In genomic region chr14:91835920-91836843, GRCh38 we compare ENCODE assay signal across 8 cellular contexts. TPM values are rescaled to one million over a fixed set of nuclear protein-coding genes. Genes with fewer than 3 reads are reported as not detected.
A peak's percentile ranks its signal among the peaks of the same experiment; 100 is the strongest.
DNase-seq lines count a peak whose midpoint lies in the region; ATAC-seq and TF ChIP-seq lines count a peak whose summit lies in the region.

No MANE protein-coding gene starts in this region.

- H3K36me3 Mint-ChIP-seq in activated naive CD8-positive, alpha-beta T cell, result peaks cover 9% of the 10 kb centered on the region

- no peaks in the 10 kb centered on the region for H3K9me3 ChIP-seq in RWPE2 (ENCODE audit: severe bottlenecking)
- H3K9me3 ChIP-seq in iPS-18a (ENCODE audit: control insufficient read depth, low read depth, low read length), result no peaks in the 10 kb centered on the region

- peak; percentile 92 for ATAC-seq in RWPE2 (ENCODE audit: low read depth)

- H3K4me1 Mint-ChIP-seq in activated naive CD8-positive, alpha-beta T cell (ENCODE audit: low read depth), result peaks cover 71% of the 10 kb centered on the region

- no peaks in the 10 kb centered on the region for H3K36me3 ChIP-seq in RWPE2 (ENCODE audit: low read depth)
- H3K36me3 ChIP-seq in iPS-18a (ENCODE audit: control insufficient read depth, low read depth, low read length), result no peaks in the 10 kb centered on the region

- H3K27ac Mint-ChIP-seq in activated naive CD8-positive, alpha-beta T cell, result peak overlapping the region; percentile 62

- H3K4me1 ChIP-seq in RWPE2 (ENCODE audit: insufficient read depth, poor library complexity, severe bottlenecking) (peaks cover 9% of the 10 kb centered on the region), iPS-18a (ENCODE audit: control insufficient read depth, low read depth, low read length) (peaks cover 20% of the 10 kb centered on the region)

- no peaks in the 10 kb centered on the region for H3K9me3 Mint-ChIP-seq in activated naive CD8-positive, alpha-beta T cell (ENCODE audit: low read depth)

- no peaks in the 10 kb centered on the region for H3K27me3 ChIP-seq in RWPE2 (ENCODE audit: insufficient read depth, poor library complexity, severe bottlenecking)
- H3K27me3 ChIP-seq in iPS-18a (ENCODE audit: control insufficient read depth, insufficient read depth, low read length), result peaks cover 33% of the 10 kb centered on the region

- H3K4me3 Mint-ChIP-seq in activated naive CD8-positive, alpha-beta T cell, result peak overlapping the region; percentile 94

- H3K9ac ChIP-seq in iPS-18a (ENCODE audit: low read length), result peak overlapping the region; percentile 45

- H3K27ac ChIP-seq in 22Rv1 (peak overlapping the region; percentile 47), RWPE2 (ENCODE audit: poor library complexity, severe bottlenecking) (peak overlapping the region; percentile 16), iPS-18a (ENCODE audit: low read length) (no peak overlapping the region)

- H3K4me3 ChIP-seq in RWPE2 (ENCODE audit: severe bottlenecking) (peak overlapping the region; percentile 78), iPS-18a (ENCODE audit: low read length) (peak overlapping the region; percentile 74)

- TF ChIP-seq CTCF in 22Rv1 (IDR thresholded peaks at IDR 0.05) (peak; percentile 49), RWPE2 (IDR thresholded peaks at IDR 0.05; ENCODE audit: poor library complexity, severe bottlenecking) (peak; percentile 36)

- no peaks in the 10 kb centered on the region for H3K27me3 Mint-ChIP-seq in activated naive CD8-positive, alpha-beta T cell

- DNase-seq in GM19240 (ENCODE audit: insufficient read length, low spot score) (peak; percentile 33), HPDE6-E6E7 (ENCODE audit: extremely low spot score) (peak; percentile 91), RWPE2 (ENCODE audit: low spot score) (peak; percentile 90), occipital lobe (lab: John Stamatoyannopoulos, UW) (no peak)
- DNase-seq in stimulated activated CD4-positive, alpha-beta T cell treated with anti-CD3 and anti-CD28 coated beads, Interleukin-12 subunit alpha, Interleukin-12 subunit beta, amount 100 ng/mL, for 48 hours (ENCODE audit: low read depth in 2 of 3, low spot score in 1 of 3), result peak; percentile 65 to 89 (median 77)

RNA-seq across cellular contexts. Expression of gene TC2N, which starts 31.2 kb away (rescaled TPM):
- total RNA-seq in occipital lobe, result 22.8 TPM
